In the genomic region with DNA sequence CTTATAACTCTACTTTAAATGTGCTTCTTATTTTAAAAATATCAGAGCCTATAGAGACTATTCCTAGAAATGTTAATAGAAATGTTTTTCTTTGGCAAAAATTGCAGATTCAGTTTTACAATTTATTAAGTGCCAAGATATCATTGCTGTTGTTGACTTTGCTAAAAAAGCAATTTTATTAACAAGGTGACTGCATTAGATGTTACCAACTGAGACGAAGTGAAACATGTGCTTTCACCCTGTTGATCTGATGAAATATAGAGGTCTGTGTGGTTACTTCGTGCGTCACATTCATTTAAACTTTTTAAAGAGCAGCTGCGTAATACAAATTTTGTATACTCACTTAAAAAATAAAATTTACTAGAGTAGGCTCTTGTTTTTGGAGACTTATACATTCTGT, we compare ENCODE assay signal across 8 cellular contexts.
DNase-seq lines count a peak whose midpoint lies in the region; ATAC-seq and TF ChIP-seq lines count a peak whose summit lies in the region.

No MANE protein-coding gene starts in this region.

- no peaks in the 10 kb centered on the region for H3K36me3 ChIP-seq in Caco-2 (ENCODE audit: control insufficient read depth, insufficient read depth, low read length)

- H3K36me3 Mint-ChIP-seq in endothelial cell (ENCODE audit: low read depth, unreplicated experiment), result no peaks in the 10 kb centered on the region
- H3K36me3 Mint-ChIP-seq in nephron progenitor cell (ENCODE audit: low read depth), result peaks cover 29% of the 10 kb centered on the region
- no peaks in the 10 kb centered on the region for H3K36me3 Mint-ChIP-seq in Caco-2 (ENCODE audit: insufficient read depth, unreplicated experiment)

- intact Hi-C loops in Caco-2 (cut with micrococcal nuclease; ENCODE audit: unreplicated experiment), result loop anchor here (10.0 kb wide), 1 partner anchor 111 kb away; no protein-coding TSS in a partner anchor

- TF ChIP-seq CTCF in AG10803 (conservative IDR thresholded peaks at IDR 0.05; ENCODE audit: low read length) (no peak), endothelial cell (IDR thresholded peaks at IDR 0.05; ENCODE audit: unreplicated experiment) (no peak), nephron progenitor cell (IDR thresholded peaks at IDR 0.05) (no peak), Caco-2 (IDR thresholded peaks at IDR 0.05; ENCODE audit: insufficient read depth in 1 of 2, low read depth in 1 of 2, low read length in 1 of 2, severe bottlenecking in 1 of 2, unreplicated experiment in 1 of 2) (no peak)

- no peaks in the 10 kb centered on the region for H3K27me3 Mint-ChIP-seq in endothelial cell (ENCODE audit: unreplicated experiment)
- peaks cover 3% of the 10 kb centered on the region for H3K27me3 Mint-ChIP-seq in nephron progenitor cell (ENCODE audit: low read depth, poor library complexity)
- no peaks in the 10 kb centered on the region for H3K27me3 Mint-ChIP-seq in Caco-2 (ENCODE audit: insufficient read depth, unreplicated experiment)

- H3K27ac Mint-ChIP-seq in endothelial cell (ENCODE audit: unreplicated experiment) (peak overlapping the region; percentile 84), nephron progenitor cell (peak overlapping the region; percentile 100), Caco-2 (ENCODE audit: unreplicated experiment) (no peak overlapping the region)

- H3K4me3 Mint-ChIP-seq in endothelial cell (ENCODE audit: unreplicated experiment) (peak overlapping the region; percentile 81), nephron progenitor cell (peak overlapping the region; percentile 83), Caco-2 (ENCODE audit: unreplicated experiment) (no peak overlapping the region)

- H3K9me3 ChIP-seq in Caco-2, result no peaks in the 10 kb centered on the region

- peak overlapping the region; percentile 59 for H3K4me3 ChIP-seq in AG10803 (ENCODE audit: low read length)
- H3K4me3 ChIP-seq in Caco-2 (ENCODE audit: low read depth, low read length), result no peak overlapping the region

- peaks cover 4% of the 10 kb centered on the region; the same call in 1 of the 2 replicates for H3K4me1 ChIP-seq in Caco-2

- DNase-seq in AG10803 (ENCODE audit: low read depth) (peak; percentile 61), M059J (ENCODE audit: low read depth) (peak; percentile 51), endothelial cell (ENCODE audit: low spot score) (no peak), nephron progenitor cell (no peak), NCI-H345 treated with DMSO at 0.1 percent for 48 hours (lab: John Stamatoyannopoulos, UW; ENCODE audit: unreplicated experiment) (no peak), NOMO-1 treated with dmso at 0.1 percent for 144 hours (lab: John Stamatoyannopoulos, UW; ENCODE audit: unreplicated experiment) (no peak), Caco-2 (no peak)

- no TSS peak for BruUV-seq in Caco-2 (replicated peaks; lab: Mats Ljungman, UMichigan)

- CTCF ChIA-PET in Caco-2 (lab: Charles Lee), result no interaction called here

- no peak for ATAC-seq in HG02588 (IDR thresholded peaks at IDR 0.05; ENCODE audit: unreplicated experiment)

- POLR2A ChIA-PET in Caco-2 (lab: Charles Lee), result no interaction called here

- H3K4me1 Mint-ChIP-seq in endothelial cell (ENCODE audit: unreplicated experiment) (peaks cover 29% of the 10 kb centered on the region), nephron progenitor cell (peaks cover 68% of the 10 kb centered on the region), Caco-2 (ENCODE audit: low read depth, unreplicated experiment) (no peaks in the 10 kb centered on the region)

- H3K9me3 Mint-ChIP-seq in endothelial cell (ENCODE audit: unreplicated experiment), result peaks cover 6% of the 10 kb centered on the region
- H3K9me3 Mint-ChIP-seq in nephron progenitor cell, result peaks cover 35% of the 10 kb centered on the region
- H3K9me3 Mint-ChIP-seq in Caco-2 (ENCODE audit: unreplicated experiment), result peaks cover 8% of the 10 kb centered on the region

- H3K27me3 ChIP-seq in Caco-2 (replicated peaks; ENCODE audit: control insufficient read depth, insufficient read depth, low read length), result no peaks in the 10 kb centered on the region

Comparison
In these comparisons a context has a peak if more than half of its experiments do, and no peak if none do; other contexts are left out.
1. DNase-seq: peak in AG10803 (single experiment) and M059J (single experiment); none in endothelial cell (single experiment), nephron progenitor cell (single experiment), NCI-H345 treated with DMSO at 0.1 percent for 48 hours (single experiment), NOMO-1 treated with dmso at 0.1 percent for 144 hours (single experiment) and Caco-2 (0 of 2).